1 cellular context compared by ENCODE assay signal in the genomic region with DNA sequence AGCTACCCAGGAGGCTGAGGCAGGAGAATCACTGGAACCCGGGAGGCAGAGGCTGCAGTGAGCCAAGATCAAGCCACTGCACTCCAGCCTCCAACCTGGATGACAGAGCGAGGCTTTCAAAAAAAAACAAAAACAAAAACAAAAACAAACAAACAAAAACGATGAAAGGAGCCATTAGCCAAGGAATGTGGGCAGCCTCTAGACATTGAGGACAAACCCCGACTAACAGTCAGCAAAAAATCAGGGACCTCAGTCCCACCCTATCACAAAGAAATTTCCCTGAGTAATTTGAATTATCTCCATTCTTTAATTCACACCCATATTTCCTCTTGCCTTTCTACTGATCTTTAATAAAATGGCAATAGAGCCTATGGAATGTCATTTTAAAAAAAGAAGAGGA.
TF ChIP-seq lines count a peak whose summit lies in the region.

No MANE protein-coding gene starts in this region.

TF ChIP-seq in SK-N-SH, 30 proteins besides CTCF, POLR2A, EP300 and RAD21 (continued from another document):
- TF ChIP-seq, protein P1, sequence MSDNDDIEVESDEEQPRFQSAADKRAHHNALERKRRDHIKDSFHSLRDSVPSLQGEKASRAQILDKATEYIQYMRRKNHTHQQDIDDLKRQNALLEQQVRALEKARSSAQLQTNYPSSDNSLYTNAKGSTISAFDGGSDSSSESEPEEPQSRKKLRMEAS (IDR thresholded peaks at IDR 0.05; ENCODE audit: low read depth): no peak
- TF ChIP-seq MEF2A (IDR thresholded peaks at IDR 0.05; ENCODE audit: borderline replicate concordance, low read depth) (no peak), FOXM1 (IDR thresholded peaks at IDR 0.05; ENCODE audit: low read depth) (no peak), TCF12 (IDR thresholded peaks at IDR 0.05) (no peak), NRF1 (IDR thresholded peaks at IDR 0.05; ENCODE audit: low read depth, low read length) (no peak)
